ENCODE assay signal across 8 cellular contexts in genomic region chr11:118290923-118291322, GRCh38. TPM values are rescaled to one million over a fixed set of nuclear protein-coding genes. Genes with fewer than 3 reads are reported as not detected.
DNase-seq lines count a peak whose midpoint lies in the region; ATAC-seq and TF ChIP-seq lines count a peak whose summit lies in the region.

No MANE protein-coding gene starts in this region.

- peak; percentile 97 for TF ChIP-seq RAD21 in liver (IDR thresholded peaks at IDR 0.05)

- H3K36me3 Mint-ChIP-seq in brain, result no peaks in the 10 kb centered on the region

- no peaks in the 10 kb centered on the region for H3K36me3 ChIP-seq in liver (ENCODE audit: control insufficient read depth in 4 of 4, insufficient read depth in 3 of 4, low read depth in 1 of 4, low read length in 3 of 4)

- H3K27me3 Mint-ChIP-seq in brain, result peaks cover 34% of the 10 kb centered on the region

- H3K27me3 ChIP-seq in liver (ENCODE audit: control insufficient read depth in 4 of 4, insufficient read depth in 4 of 4, low read length in 3 of 4), result no peaks in the 10 kb centered on the region

- intact Hi-C loops in posterior vena cava (cut with DNase I), result no loop called here

- peaks cover 0 to 7% (median 0%) of the 10 kb centered on the region in 5 experiments for H3K9me3 Mint-ChIP-seq in brain

- no peaks in the 10 kb centered on the region for H3K4me1 Mint-ChIP-seq in brain

- H3K27ac ChIP-seq in liver (ENCODE audit: low read depth in 1 of 2, low read length in 2 of 2), result no peak overlapping the region

- H3K9me3 ChIP-seq in liver (ENCODE audit: control insufficient read depth in 4 of 4, low read length in 3 of 4), result no peaks in the 10 kb centered on the region

- no peak overlapping the region for H3K27ac Mint-ChIP-seq in brain

- H3K4me1 ChIP-seq in liver (ENCODE audit: control insufficient read depth in 4 of 4, insufficient read depth in 4 of 4, low read length in 3 of 4), result peaks cover 0 to 7% (median 1%) of the 10 kb centered on the region in 4 donors

- no peak overlapping the region for H3K9ac ChIP-seq in liver (ENCODE audit: low read depth in 1 of 2, low read length in 2 of 2)

- whole genome bisulfite sequencing in liver, result 9% methylated on average over 9 of the region's 9 CpGs

- H3K4me3 ChIP-seq in liver (ENCODE audit: low read depth in 1 of 3, low read length in 3 of 3), result no peak overlapping the region

- TF ChIP-seq CTCF in brain (conservative IDR thresholded peaks at IDR 0.05) (peak; percentile 48 to 50), liver (IDR thresholded peaks at IDR 0.05; ENCODE audit: low read depth, low read length, missing input control) (peak; percentile 71)

- peak; percentile 25 for DNase-seq in activated effector memory CD4-positive, alpha-beta T cell treated with Interleukin-2 at 50 U/mL for 16 hours
- DNase-seq in activated effector memory CD4-positive, alpha-beta T cell treated with anti-CD3 and anti-CD28 coated beads, Interleukin-2, amount 50 U/mL, for 16 hours, result no peak
- DNase-seq in NOMO-1 treated with dmso at 0.1 percent for 144 hours (lab: John Stamatoyannopoulos, UW; ENCODE audit: unreplicated experiment) (peak; percentile 53), posterior vena cava (ENCODE audit: low spot score) (no peak)
- no peak for DNase-seq in activated CD4-positive, CD25-positive, alpha-beta regulatory T cell (lab: John Stamatoyannopoulos, UW)

- no peak overlapping the region for H3K4me3 Mint-ChIP-seq in brain

- ATAC-seq in HG03439 (IDR thresholded peaks at IDR 0.05; ENCODE audit: unreplicated experiment), result no peak

TF ChIP-seq in liver, 16 proteins besides CTCF, POLR2A, EP300 and RAD21:
- TF ChIP-seq HNF4A (conservative IDR thresholded peaks at IDR 0.05) (peak; percentile 85 to 88), NR2F2 (IDR thresholded peaks at IDR 0.05) (peak; percentile 64), YY1 (IDR thresholded peaks at IDR 0.05) (peak; percentile 17), FOXA2 (IDR thresholded peaks at IDR 0.05) (no peak), REST (IDR thresholded peaks at IDR 0.05) (no peak), TAF1 (conservative IDR thresholded peaks at IDR 0.05) (no peak), FOXA1 (IDR thresholded peaks at IDR 0.05) (no peak), RXRA (IDR thresholded peaks at IDR 0.05) (peak; percentile 59 to 77), HNF4G (IDR thresholded peaks at IDR 0.05) (peak; percentile 68), SP1 (IDR thresholded peaks at IDR 0.05) (peak; percentile 41), MAX (IDR thresholded peaks at IDR 0.05) (peak; percentile 74), JUND (IDR thresholded peaks at IDR 0.05) (no peak), EGR1 (IDR thresholded peaks at IDR 0.05; ENCODE audit: low read depth in 2 of 2) (no peak), ATF3 (IDR thresholded peaks at IDR 0.05) (peak; percentile 59)

RNA-seq across cellular contexts. Expression of gene CD3E, which starts 13.6 kb away (rescaled TPM):
- polyA plus RNA-seq in brain (ENCODE audit: insufficient read depth, low read depth, low replicate concordance) (1.7 TPM), liver (1 to 10 TPM; 1.4 to 2.1 TPM)
- total RNA-seq in liver (1 to 10 TPM in 1 of 2 donors, under 1 TPM in 1; 0.33 to 2.3 TPM), posterior vena cava (1 to 10 TPM; 1.3 to 1.8 TPM)

RNA-seq across cellular contexts. Expression of gene MPZL2, which starts 26.8 kb away (rescaled TPM):
- polyA plus RNA-seq in brain (ENCODE audit: insufficient read depth, low read depth, low replicate concordance) (4.9 TPM), liver (1 to 10 TPM; 8.4 to 9.3 TPM)
- total RNA-seq in liver (10 to 100 TPM; 14.4 to 17.2 TPM), posterior vena cava (10 to 100 TPM; 29.8 to 53.3 TPM)

RNA-seq across cellular contexts. Expression of gene MPZL3, which starts 38.8 kb away (rescaled TPM):
- 4.3 TPM for polyA plus RNA-seq in brain (ENCODE audit: insufficient read depth, low read depth, low replicate concordance)
- total RNA-seq in liver, result 1 to 10 TPM; 4.1 to 6.9 TPM
- polyA plus RNA-seq in liver, result 1 to 10 TPM; 2.5 to 2.9 TPM
- 1 to 10 TPM in 1 of 2 donors, under 1 TPM in 1; 0.52 to 1.6 TPM for total RNA-seq in posterior vena cava

RNA-seq across cellular contexts. Expression of gene CD3D, which starts 51.6 kb away (rescaled TPM):
- not detected for polyA plus RNA-seq in brain (ENCODE audit: insufficient read depth, low read depth, low replicate concordance)
- total RNA-seq in liver, result 1 to 10 TPM; 1.2 to 1.6 TPM
- 1 to 10 TPM; 1.1 TPM for polyA plus RNA-seq in liver
- total RNA-seq in posterior vena cava, result 1 to 10 TPM in 1 of 2 donors, not detected in 1; 1.2 TPM

RNA-seq across cellular contexts. Expression of gene CD3G, which starts 53.2 kb away (rescaled TPM):
- not detected for polyA plus RNA-seq in brain (ENCODE audit: insufficient read depth, low read depth, low replicate concordance)
- under 1 TPM; 0.19 to 0.84 TPM for total RNA-seq in liver
- polyA plus RNA-seq in liver, result under 1 TPM; 0.28 to 0.39 TPM
- total RNA-seq in posterior vena cava, result 1 to 10 TPM in 1 of 2 donors, under 1 TPM in 1; 0.57 to 1.1 TPM

Comparison
In these comparisons a context has a peak if more than half of its experiments do, and no peak if none do; other contexts are left out.
1. DNase-seq: peak in activated effector memory CD4-positive, alpha-beta T cell treated with Interleukin-2 at 50 U/mL for 16 hours (single experiment) and NOMO-1 treated with dmso at 0.1 percent for 144 hours (single experiment); none in activated effector memory CD4-positive, alpha-beta T cell treated with anti-CD3 and anti-CD28 coated beads, Interleukin-2, amount 50 U/mL, for 16 hours (single experiment), posterior vena cava (single experiment) and activated CD4-positive, CD25-positive, alpha-beta regulatory T cell (0 of 4).